In the genomic region with DNA sequence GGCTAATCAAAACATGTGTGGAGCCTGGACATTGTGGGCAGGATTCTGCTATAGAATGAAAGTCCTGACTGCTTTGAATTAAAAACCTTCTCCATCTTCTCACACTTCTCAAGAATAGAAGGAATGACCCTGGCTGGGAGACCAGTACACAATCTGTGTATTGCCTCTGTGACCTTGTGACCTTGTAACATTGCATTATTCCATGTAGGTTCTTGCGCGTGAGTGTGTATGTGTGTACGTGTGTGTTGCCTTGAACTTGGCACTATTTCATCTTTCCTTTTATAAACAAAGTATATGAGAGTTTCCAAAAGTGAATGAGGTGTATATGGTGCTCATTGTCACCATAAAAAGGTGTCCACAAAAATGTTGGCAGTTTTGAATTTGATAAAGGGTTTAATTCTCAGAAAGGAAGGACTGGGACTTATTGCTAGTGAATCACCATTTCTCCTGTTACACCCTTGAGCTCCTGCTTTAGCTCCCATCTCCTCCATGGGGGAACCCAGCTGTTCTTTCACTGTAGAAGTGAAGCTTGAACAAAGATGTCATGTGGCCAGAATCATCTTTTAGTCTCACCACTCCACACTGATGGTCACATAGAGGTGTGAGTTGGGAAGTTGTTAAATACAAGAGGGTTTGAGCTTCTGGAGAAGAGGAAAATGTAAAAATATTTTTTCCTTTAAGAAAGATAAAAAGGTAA, we compare ENCODE assay signal across 16 cellular contexts.
DNase-seq lines count a peak whose midpoint lies in the region; ATAC-seq, FAIRE-seq and TF ChIP-seq lines count a peak whose summit lies in the region.
"Had no signal": no experiment of that assay in that cellular context is flagged by ENCODE, and none has a peak within 500 bp of the region (broad histone marks: within the 10 kb centered on the region; RNA-seq: fewer than 3 reads in every experiment).

No MANE protein-coding gene starts in this region.

- H3K4me1 ChIP-seq in HepG2 (ENCODE audit: insufficient read depth, low read length) (peaks cover 48% of the 10 kb centered on the region), right lobe of liver (peaks cover 0 to 16% (median 0%) of the 10 kb centered on the region in 4 donors), HAP-1 (no peaks in the 10 kb centered on the region)
- H3K4me1 ChIP-seq in CD8-positive, alpha-beta T cell (ENCODE audit: insufficient read depth, low read length), result peaks cover 12% of the 10 kb centered on the region
- H3K4me1 ChIP-seq: BE2C had no signal

- H3K27me3 Mint-ChIP-seq in CD8-positive, alpha-beta T cell (ENCODE audit: low read depth), result no peaks in the 10 kb centered on the region
- H3K27me3 Mint-ChIP-seq: CD4-positive, CD25-positive, alpha-beta regulatory T cell; T-cell had no signal

- H3K4me3 ChIP-seq in HepG2 (replicated peaks in 1 of 3; ENCODE audit: insufficient read depth in 1 of 3, low read depth in 2 of 3, low read length in 3 of 3) (no peak overlapping the region), right lobe of liver (no peak overlapping the region), bronchial epithelial cell (ENCODE audit: low read depth, low read length) (no peak overlapping the region), HAP-1 (no peak overlapping the region)
- H3K4me3 ChIP-seq in CD8-positive, alpha-beta T cell (ENCODE audit: low read depth, low read length), result no peak overlapping the region

- H3K27me3 ChIP-seq in HepG2 (ENCODE audit: control insufficient read depth in 1 of 2, insufficient read depth in 2 of 2, low read length in 2 of 2) (no peaks in the 10 kb centered on the region), right lobe of liver (no peaks in the 10 kb centered on the region), bronchial epithelial cell (ENCODE audit: control insufficient read depth, insufficient read depth, low read length) (no peaks in the 10 kb centered on the region), HAP-1 (ENCODE audit: low read depth) (no peaks in the 10 kb centered on the region)
- H3K27me3 ChIP-seq in CD8-positive, alpha-beta T cell (ENCODE audit: insufficient read depth, low read length), result no peaks in the 10 kb centered on the region
- H3K27me3 ChIP-seq: BE2C had no signal

- ATAC-seq in HepG2 (no peak), right lobe of liver (no peak)
- ATAC-seq in CD8-positive, alpha-beta T cell, result no peak
- ATAC-seq: T-cell had no signal

- H3K9me3 Mint-ChIP-seq in CD8-positive, alpha-beta T cell, result no peaks in the 10 kb centered on the region
- H3K9me3 Mint-ChIP-seq: CD4-positive, CD25-positive, alpha-beta regulatory T cell; H9; T-cell had no signal

- H3K9me3 ChIP-seq in HepG2 (ENCODE audit: low read length), result no peaks in the 10 kb centered on the region
- H3K9me3 ChIP-seq in right lobe of liver, result no peaks in the 10 kb centered on the region
- no peaks in the 10 kb centered on the region for H3K9me3 ChIP-seq in CD8-positive, alpha-beta T cell (ENCODE audit: low read length)
- H3K9me3 ChIP-seq in HAP-1, result no peaks in the 10 kb centered on the region
- H3K9me3 ChIP-seq: BE2C, SK-N-SH had no signal

- no peaks in the 10 kb centered on the region for H3K36me3 Mint-ChIP-seq in CD8-positive, alpha-beta T cell
- H3K36me3 Mint-ChIP-seq: CD4-positive, CD25-positive, alpha-beta regulatory T cell had no signal

- H3K4me1 Mint-ChIP-seq in CD8-positive, alpha-beta T cell (ENCODE audit: low read depth), result peaks cover 32% of the 10 kb centered on the region

- no peak for TF ChIP-seq RAD21 in HepG2 (CRISPR knock-in tag; IDR thresholded peaks at IDR 0.05)

- intact Hi-C loops in HepG2 (cut with micrococcal nuclease; ENCODE audit: unreplicated experiment), result loop anchor here (5.0 to 10.0 kb wide), 6 partner anchors 243 to 1513 kb away; a partner anchor contains a TSS
- intact Hi-C loops in right lobe of liver (cut with DNase I), result no loop called here
- intact Hi-C loops in CD8-positive, alpha-beta T cell (cut with DNase I, micrococcal nuclease), result loop anchor here in 1 of 2 experiments (10.0 kb wide), 1 partner anchor 1516 kb away; no protein-coding TSS in a partner anchor

- H3K27ac Mint-ChIP-seq in CD8-positive, alpha-beta T cell, result no peak overlapping the region
- H3K27ac Mint-ChIP-seq: CD4-positive, CD25-positive, alpha-beta regulatory T cell; H9 had no signal

- H3K9ac ChIP-seq in HepG2 (ENCODE audit: insufficient read depth, low read depth, low read length), result no peak overlapping the region
- H3K9ac ChIP-seq: SK-N-SH had no signal

- no peak overlapping the region for H3K27ac ChIP-seq in HepG2 (ENCODE audit: extremely low read length, insufficient read depth, low read length)
- H3K27ac ChIP-seq in right lobe of liver, result no peak overlapping the region
- H3K27ac ChIP-seq in CD8-positive, alpha-beta T cell (ENCODE audit: low read depth, low read length), result no peak overlapping the region

- no peaks in the 10 kb centered on the region for H4K20me1 ChIP-seq in HepG2 (ENCODE audit: insufficient read depth, low read length)

- FAIRE-seq in HepG2 (lab: Jason Lieb, UNC) (no peak), bronchial epithelial cell (lab: Jason Lieb, UNC) (peak; percentile 86)
- FAIRE-seq: G401.6, HTR-8/SVneo had no signal

- H3K36me3 ChIP-seq in HepG2 (replicated peaks in 1 of 2; ENCODE audit: control insufficient read depth in 1 of 2, insufficient read depth in 2 of 2, low read length in 2 of 2) (no peaks in the 10 kb centered on the region), right lobe of liver (no peaks in the 10 kb centered on the region), bronchial epithelial cell (ENCODE audit: control insufficient read depth, insufficient read depth, low read length) (no peaks in the 10 kb centered on the region), HAP-1 (replicated peaks) (no peaks in the 10 kb centered on the region)
- H3K36me3 ChIP-seq in CD8-positive, alpha-beta T cell (ENCODE audit: insufficient read depth, low read length), result no peaks in the 10 kb centered on the region
- H3K36me3 ChIP-seq: BE2C had no signal

- TF ChIP-seq CTCF in HepG2 (CRISPR knock-in tag; IDR thresholded peaks at IDR 0.05) (no peak), right lobe of liver (IDR thresholded peaks at IDR 0.05) (no peak), bronchial epithelial cell (IDR thresholded peaks at IDR 0.05; ENCODE audit: insufficient read depth, low read length, severe bottlenecking) (no peak)
- no peak for TF ChIP-seq CTCF in CD8-positive, alpha-beta T cell (IDR thresholded peaks at IDR 0.05)

- TF ChIP-seq POLR2A in HepG2 (IDR thresholded peaks at IDR 0.05; ENCODE audit: insufficient read depth in 1 of 2, low read depth in 2 of 2, low read length in 2 of 2) (no peak), right lobe of liver (IDR thresholded peaks at IDR 0.05) (no peak)

- 86% methylated on average over 3 of the region's 3 CpGs for WGBS in HepG2 (ENCODE audit: low lambda C conversion rate)
- WGBS in right lobe of liver (ENCODE audit: insufficient coverage, low coverage, low lambda C conversion rate, missing lambda C conversion rate), result 89% methylated on average over 3 of the region's 3 CpGs

- no peak for TF ChIP-seq EP300 in HepG2 (IDR thresholded peaks at IDR 0.05; ENCODE audit: low read depth in 2 of 2, low read length in 2 of 2)
- no peak for TF ChIP-seq EP300 in HepG2 (CRISPR knock-in tag; IDR thresholded peaks at IDR 0.05; ENCODE audit: borderline replicate concordance)

- in situ Hi-C loops in HepG2 (cut with HindIII; ENCODE audit: extremely low pct_ligation_motif_present, low pct_unique_long_range_greater_than_20kb) (loop anchor here (10.0 to 25.0 kb wide), 2 partner anchors 1076 to 1313 kb away; no protein-coding TSS in a partner anchor), HAP-1 (cut with MboI; ENCODE audit: low sequenced_read_pairs) (loop anchor here (25.0 kb wide), 1 partner anchor 1313 kb away; no protein-coding TSS in a partner anchor)

- H2AFZ ChIP-seq in HepG2 (ENCODE audit: low read length), result no peak overlapping the region

- DNase-seq in DMS53 (lab: John Stamatoyannopoulos, UW) (peak; percentile 15), DMS53 treated with DMSO at 0.1 percent for 48 hours (lab: John Stamatoyannopoulos, UW; ENCODE audit: unreplicated experiment) (no peak), HepG2 (ENCODE audit: low spot score) (no peak), right lobe of liver (no peak), bronchial epithelial cell (ENCODE audit: low read depth) (no peak), HAP-1 (ENCODE audit: low spot score in 2 of 2) (no peak)
- DNase-seq in CD8-positive, alpha-beta T cell, result no peak
- no peak for DNase-seq in stimulated activated naive CD4-positive, alpha-beta T cell treated with Interleukin-2 at 50 U/mL for 16 hours (lab: John Stamatoyannopoulos, UW)
- DNase-seq: BE2C; CD4-positive, CD25-positive, alpha-beta regulatory T cell; H9; SHP77; SK-N-SH; T-cell had no signal

- no peak overlapping the region for H3K4me3 Mint-ChIP-seq in CD8-positive, alpha-beta T cell
- H3K4me3 Mint-ChIP-seq: H9, T-cell had no signal

- no TSS peak for BruUV-seq in HepG2 (replicated peaks; lab: Mats Ljungman, UMichigan)

- CTCF ChIA-PET in HepG2 (lab: Yijun Ruan, JAX; ENCODE audit: low intra/inter-chr PET ratio, low total read pairs), result no interaction called here
- CTCF ChIA-PET in CD8-positive, alpha-beta T cell (lab: Charles Lee), result interaction anchor here (0.6 kb wide), 1 partner anchor 652 kb away, joined by 3 read pairs; no protein-coding TSS in a partner anchor

- no peaks in the 10 kb centered on the region for H3K79me2 ChIP-seq in HepG2 (ENCODE audit: insufficient read depth, low read length)

- POLR2A ChIA-PET in HepG2 (lab: Yijun Ruan, JAX), result no interaction called here
- POLR2A ChIA-PET in CD8-positive, alpha-beta T cell (lab: Charles Lee), result no interaction called here

- H3K4me2 ChIP-seq in HepG2 (ENCODE audit: low read depth, low read length), result no peak overlapping the region
- H3K4me2 ChIP-seq: SK-N-SH had no signal
